9 cellular contexts compared by ENCODE assay signal in the genomic region with DNA sequence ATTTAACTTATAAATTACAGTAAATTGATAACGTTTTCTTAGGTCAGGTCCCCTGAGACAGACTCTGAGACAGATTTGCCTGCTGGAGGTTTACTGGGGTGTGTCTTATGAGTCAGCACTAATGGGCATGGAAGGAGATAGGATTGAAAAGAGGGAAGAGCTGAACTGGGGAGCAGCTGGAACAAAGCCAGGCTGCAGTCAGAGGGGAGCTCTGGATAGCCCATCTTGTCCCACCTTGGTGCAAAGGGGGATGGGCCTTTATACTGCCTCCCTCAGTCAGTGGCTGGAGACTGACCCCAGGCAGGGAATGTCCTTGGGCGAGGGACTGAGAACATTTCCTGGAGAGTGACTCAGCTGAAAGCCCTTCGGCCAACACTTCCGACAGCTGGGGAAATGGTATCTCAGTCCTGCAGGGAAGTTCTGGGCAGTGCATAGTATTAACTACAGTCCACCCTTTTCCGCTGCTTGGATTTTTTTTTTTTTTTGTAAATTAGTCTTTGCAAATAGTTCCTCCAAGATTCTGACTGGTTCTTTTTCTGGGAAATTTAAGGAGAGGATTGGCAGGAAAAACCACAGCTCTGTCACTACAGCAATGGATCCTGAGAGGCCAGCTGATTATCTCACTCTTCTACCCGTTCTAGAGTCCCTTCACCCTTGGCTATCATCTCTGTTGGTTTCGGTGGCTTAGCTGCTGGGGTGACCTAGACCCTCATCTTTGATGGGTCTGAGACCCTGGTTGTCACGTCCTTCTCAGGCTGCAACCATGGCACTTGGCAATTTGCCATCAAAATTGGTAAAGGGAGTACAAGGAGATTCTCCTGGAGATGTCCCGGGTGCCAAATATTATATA. TPM values are rescaled to one million over a fixed set of nuclear protein-coding genes. Genes with fewer than 3 reads are reported as not detected.
DNase-seq lines count a peak whose midpoint lies in the region; ATAC-seq and TF ChIP-seq lines count a peak whose summit lies in the region.
"Had no signal": no experiment of that assay in that cellular context is flagged by ENCODE, and none has a peak within 500 bp of the region (broad histone marks: within the 10 kb centered on the region; RNA-seq: fewer than 3 reads in every experiment).

No MANE protein-coding gene starts in this region.

- peak overlapping the region; percentile 22 for H3K27ac ChIP-seq in foreskin keratinocyte
- H3K27ac ChIP-seq in ovary, result no peak overlapping the region

- ATAC-seq in foreskin keratinocyte (peak; percentile 88), HG02852 (IDR thresholded peaks at IDR 0.05; ENCODE audit: unreplicated experiment) (no peak)
- ATAC-seq in stimulated activated naive B cell treated with anti-CD40 and anti-IgM and Interleukin-4, amounts not matched to agents 10 μg/mL and 1 μg/mL and 100 μg/mL, for 72 hours (replicated peaks), result no peak
- no peak for ATAC-seq in activated CD8-positive, alpha-beta memory T cell treated with anti-CD3 and anti-CD28 coated beads, Interleukin-2, amount 10 ng/mL, durations not matched to agents 7 days and 5 days

- H3K27ac Mint-ChIP-seq in stimulated activated naive B cell treated with anti-CD40 and anti-IgM and Interleukin-4, amounts not matched to agents 10 μg/mL and 1 μg/mL and 100 μg/mL, for 72 hours, result no peak overlapping the region
- H3K27ac Mint-ChIP-seq in activated CD8-positive, alpha-beta memory T cell treated with anti-CD3 and anti-CD28 coated beads, Interleukin-2, amount 10 ng/mL, durations not matched to agents 7 days and 5 days, result no peak overlapping the region

- TF ChIP-seq POLR2A in ovary (IDR thresholded peaks at IDR 0.05), result no peak

- intact Hi-C loops in ovary (cut with DNase I), result no loop called here

- CTCF ChIA-PET in activated CD8-positive, alpha-beta memory T cell treated with anti-CD3 and anti-CD28 coated beads, Interleukin-2, amount 10 ng/mL, durations not matched to agents 7 days and 5 days (lab: Charles Lee), result no interaction called here

- in situ Hi-C loops in SK-MEL-5 (cut with HindIII; ENCODE audit: low pct_unique_long_range_greater_than_20kb, low sequenced_read_pairs), result no loop called here

- 27 to 39% (median 32%) methylated on average over 9 of the region's 9 CpGs for WGBS in ovary, 3 donors

- no peak overlapping the region for H3K4me3 Mint-ChIP-seq in stimulated activated naive B cell treated with anti-CD40 and anti-IgM and Interleukin-4, amounts not matched to agents 10 μg/mL and 1 μg/mL and 100 μg/mL, for 72 hours
- no peak overlapping the region for H3K4me3 Mint-ChIP-seq in activated CD8-positive, alpha-beta memory T cell treated with anti-CD3 and anti-CD28 coated beads, Interleukin-2, amount 10 ng/mL, durations not matched to agents 7 days and 5 days

- H3K27me3 ChIP-seq in foreskin keratinocyte (no peaks in the 10 kb centered on the region), ovary (no peaks in the 10 kb centered on the region)

- no peaks in the 10 kb centered on the region for H3K36me3 Mint-ChIP-seq in stimulated activated naive B cell treated with anti-CD40 and anti-IgM and Interleukin-4, amounts not matched to agents 10 μg/mL and 1 μg/mL and 100 μg/mL, for 72 hours
- H3K36me3 Mint-ChIP-seq in activated CD8-positive, alpha-beta memory T cell treated with anti-CD3 and anti-CD28 coated beads, Interleukin-2, amount 10 ng/mL, durations not matched to agents 7 days and 5 days, result no peaks in the 10 kb centered on the region

- TF ChIP-seq CTCF in foreskin keratinocyte (conservative IDR thresholded peaks at IDR 0.05), result no peak
- no peak for TF ChIP-seq CTCF in ovary (IDR thresholded peaks at IDR 0.05)

- no peaks in the 10 kb centered on the region for H3K9me3 Mint-ChIP-seq in stimulated activated naive B cell treated with anti-CD40 and anti-IgM and Interleukin-4, amounts not matched to agents 10 μg/mL and 1 μg/mL and 100 μg/mL, for 72 hours
- H3K9me3 Mint-ChIP-seq in activated CD8-positive, alpha-beta memory T cell treated with anti-CD3 and anti-CD28 coated beads, Interleukin-2, amount 10 ng/mL, durations not matched to agents 7 days and 5 days (ENCODE audit: low read depth), result no peaks in the 10 kb centered on the region

- DNase-seq in DMS53 (lab: John Stamatoyannopoulos, UW), result peak; percentile 85
- peak; percentile 17 for DNase-seq in SK-MEL-5 (ENCODE audit: low read depth, low spot score)
- DNase-seq in foreskin keratinocyte, result peak; percentile 59 to 88
- peak; percentile 49 to 68 (median 60) for DNase-seq in ovary
- no peak for DNase-seq in stimulated activated naive B cell treated with anti-CD40 and anti-IgM and Interleukin-4, amounts not matched to agents 10 μg/mL and 1 μg/mL and 100 μg/mL, for 72 hours
- DNase-seq in activated CD4-positive, alpha-beta T cell treated with anti-CD3 and anti-CD28 coated beads for 48 hours, result no peak
- no peak for DNase-seq in activated CD8-positive, alpha-beta memory T cell treated with anti-CD3 and anti-CD28 coated beads, Interleukin-2, amount 10 ng/mL, durations not matched to agents 7 days and 5 days
- DNase-seq: T-helper 9 cell had no signal

- H3K4me3 ChIP-seq in ovary, result no peak overlapping the region

- H3K4me1 ChIP-seq in foreskin keratinocyte (peaks cover 15% of the 10 kb centered on the region), ovary (ENCODE audit: insufficient read depth) (no peaks in the 10 kb centered on the region)

- H3K27me3 Mint-ChIP-seq in stimulated activated naive B cell treated with anti-CD40 and anti-IgM and Interleukin-4, amounts not matched to agents 10 μg/mL and 1 μg/mL and 100 μg/mL, for 72 hours, result peaks cover 14 to 23% of the 10 kb centered on the region in 2 donors
- H3K27me3 Mint-ChIP-seq in activated CD8-positive, alpha-beta memory T cell treated with anti-CD3 and anti-CD28 coated beads, Interleukin-2, amount 10 ng/mL, durations not matched to agents 7 days and 5 days, result peaks cover 2% of the 10 kb centered on the region

- H3K4me1 Mint-ChIP-seq in stimulated activated naive B cell treated with anti-CD40 and anti-IgM and Interleukin-4, amounts not matched to agents 10 μg/mL and 1 μg/mL and 100 μg/mL, for 72 hours, result no peaks in the 10 kb centered on the region
- no peaks in the 10 kb centered on the region for H3K4me1 Mint-ChIP-seq in activated CD8-positive, alpha-beta memory T cell treated with anti-CD3 and anti-CD28 coated beads, Interleukin-2, amount 10 ng/mL, durations not matched to agents 7 days and 5 days

- H3K9me3 ChIP-seq in ovary, result no peaks in the 10 kb centered on the region

- no peaks in the 10 kb centered on the region for H3K36me3 ChIP-seq in ovary

- TF ChIP-seq EP300 in ovary (IDR thresholded peaks at IDR 0.05), result no peak

RNA-seq across cellular contexts. Expression of gene CDC42BPA, which starts 39.2 kb away (rescaled TPM):
- 21.1 and 22.1 TPM in 2 replicates for total RNA-seq in SK-MEL-5 (2014; rRNA removed; shearing (Covaris generic))
- 14.1 and 18.5 TPM in 2 replicates for polyA plus RNA-seq in SK-MEL-5 (2015; cell fraction: cytosol; rRNA removed)
- 13.2 and 14.3 TPM in 2 replicates for polyA plus RNA-seq in SK-MEL-5 (2015; cell fraction: nucleus; rRNA removed)
- 16.4 and 18.0 TPM in 2 replicates for total RNA-seq in foreskin keratinocyte
- polyA plus RNA-seq in foreskin keratinocyte, result 3.8 and 4.0 TPM in 2 replicates
- total RNA-seq in ovary, result 10 to 100 TPM; 32.9 to 56.2 (median 40.8) TPM
- polyA plus RNA-seq in ovary, result 10 to 100 TPM; 11.1 to 20.2 TPM
- 1 to 10 TPM; 1.3 to 2.8 TPM for total RNA-seq in activated CD8-positive, alpha-beta memory T cell treated with anti-CD3 and anti-CD28 coated beads, Interleukin-2, amount 10 ng/mL, durations not matched to agents 7 days and 5 days

Comparison
In these comparisons a context has a peak if more than half of its experiments do, and no peak if none do; other contexts are left out.
1. DNase-seq: peak in DMS53 (single experiment), SK-MEL-5 (single experiment), foreskin keratinocyte (2 of 2) and ovary (5 of 5); none in stimulated activated naive B cell treated with anti-CD40 and anti-IgM and Interleukin-4, amounts not matched to agents 10 μg/mL and 1 μg/mL and 100 μg/mL, for 72 hours (single experiment), activated CD4-positive, alpha-beta T cell treated with anti-CD3 and anti-CD28 coated beads for 48 hours (single experiment) and activated CD8-positive, alpha-beta memory T cell treated with anti-CD3 and anti-CD28 coated beads, Interleukin-2, amount 10 ng/mL, durations not matched to agents 7 days and 5 days (single experiment).